Comparison of ENCODE assay signal across 2 cellular contexts in genomic region chr17:82703935-82704865, GRCh38.
TF ChIP-seq lines count a peak whose summit lies in the region.

No MANE protein-coding gene starts in this region.

TF ChIP-seq in H1, 55 proteins besides CTCF, POLR2A, EP300 and RAD21:
- TF ChIP-seq MAFK (IDR thresholded peaks at IDR 0.05; ENCODE audit: low read depth, low read length) (no peak), EGR1 (IDR thresholded peaks at IDR 0.05; ENCODE audit: borderline replicate concordance, low read depth, low read length) (no peak), NANOG (IDR thresholded peaks at IDR 0.05; ENCODE audit: insufficient read depth, low read depth, low read length, poor library complexity, severe bottlenecking) (no peak), CBX5 (IDR thresholded peaks at IDR 0.05; ENCODE audit: low read depth, low read length) (no peak), TAF7 (optimal IDR thresholded peaks at IDR 0.05; ENCODE audit: borderline replicate concordance, low read depth, low read length) (no peak), JUND (IDR thresholded peaks at IDR 0.05; ENCODE audit: low read length) (no peak), SP4 (IDR thresholded peaks at IDR 0.05; ENCODE audit: low read length) (no peak), NRF1 (IDR thresholded peaks at IDR 0.05; ENCODE audit: low read depth, low read length) (no peak), CTBP2 (IDR thresholded peaks at IDR 0.05; ENCODE audit: borderline replicate concordance, insufficient read depth, insufficient read length, low read length) (no peak), TBP (IDR thresholded peaks at IDR 0.05; ENCODE audit: low read depth, low read length) (no peak), CBX8 (IDR thresholded peaks at IDR 0.05; ENCODE audit: borderline replicate concordance, low read depth, low read length) (no peak), CEBPB (IDR thresholded peaks at IDR 0.05; ENCODE audit: low read depth, low read length) (no peak), GABPA (IDR thresholded peaks at IDR 0.05; ENCODE audit: borderline replicate concordance, insufficient read depth, low read length) (no peak)

TF ChIP-seq in GM12891, 5 proteins besides CTCF, POLR2A, EP300 and RAD21:
- TF ChIP-seq SPI1 (IDR thresholded peaks at IDR 0.05; ENCODE audit: low read depth, low read length) (no peak), POLR2AphosphoS5 (IDR thresholded peaks at IDR 0.05; ENCODE audit: low read depth, low read length) (no peak), TAF1 (IDR thresholded peaks at IDR 0.05; ENCODE audit: low read depth, low read length) (no peak), PAX5 (IDR thresholded peaks at IDR 0.05; ENCODE audit: insufficient read depth, low read length, severe bottlenecking) (no peak), POU2F2 (IDR thresholded peaks at IDR 0.05; ENCODE audit: low read depth, low read length) (no peak)
